Comparison of ENCODE assay signal across 1 cellular context in the genomic region with DNA sequence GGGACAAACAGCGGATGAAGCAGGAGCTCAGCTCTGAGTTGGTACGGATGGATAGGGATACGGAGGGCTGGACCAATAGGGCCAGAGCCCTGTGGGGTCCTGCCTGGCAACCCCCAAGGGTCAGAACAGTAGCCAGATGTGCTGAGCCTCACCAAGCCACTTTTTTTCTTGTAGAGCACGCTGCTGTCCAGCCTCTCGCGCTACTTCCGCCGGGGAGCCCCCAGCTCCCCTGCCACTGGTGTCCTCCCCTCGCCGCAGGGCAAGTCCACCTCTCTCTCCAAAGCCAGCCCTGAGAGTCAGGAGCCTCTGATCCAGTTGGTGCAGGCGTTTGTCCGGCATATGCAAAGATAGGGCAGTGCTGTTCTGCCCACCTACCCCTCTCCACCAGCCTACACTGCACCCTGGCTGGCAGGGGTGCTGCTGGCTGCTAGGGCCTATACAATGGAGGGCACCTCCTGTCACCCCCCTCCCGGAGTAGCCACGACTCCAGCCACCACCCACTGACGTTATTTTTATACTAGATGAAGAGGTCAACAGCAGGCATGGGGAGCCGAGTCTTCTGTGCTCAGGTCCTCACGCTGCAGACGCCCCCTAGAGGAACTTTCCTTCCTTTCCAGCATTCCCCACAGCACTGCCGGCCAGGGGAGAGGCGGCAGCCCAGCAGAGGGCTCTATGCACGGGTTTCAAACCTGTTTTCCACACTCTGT.
TF ChIP-seq lines count a peak whose summit lies in the region.

No MANE protein-coding gene starts in this region.

TF ChIP-seq in HepG2, 621 proteins besides CTCF, POLR2A, EP300 and RAD21 (continues in another document):
- no peak for TF ChIP-seq ZNF577 (CRISPR knock-in tag; IDR thresholded peaks at IDR 0.05; ENCODE audit: borderline replicate concordance, low read depth)
- no peak for TF ChIP-seq CHD2 (IDR thresholded peaks at IDR 0.05; ENCODE audit: low read depth, low read length)
- TF ChIP-seq IKZF5 (CRISPR knock-in tag; IDR thresholded peaks at IDR 0.05): no peak
- no peak for TF ChIP-seq FOXO1 (CRISPR knock-in tag; IDR thresholded peaks at IDR 0.05)
- TF ChIP-seq TERF1 (CRISPR knock-in tag; IDR thresholded peaks at IDR 0.05): no peak
- TF ChIP-seq ZNF687 (CRISPR knock-in tag; IDR thresholded peaks at IDR 0.05): peak; percentile 14; the same call in 1 of the 2 replicates
- TF ChIP-seq STAG1 (CRISPR knock-in tag; IDR thresholded peaks at IDR 0.05): peak; percentile 57
- TF ChIP-seq ZNF891 (CRISPR knock-in tag; IDR thresholded peaks at IDR 0.05): no peak
- TF ChIP-seq, protein P1, sequence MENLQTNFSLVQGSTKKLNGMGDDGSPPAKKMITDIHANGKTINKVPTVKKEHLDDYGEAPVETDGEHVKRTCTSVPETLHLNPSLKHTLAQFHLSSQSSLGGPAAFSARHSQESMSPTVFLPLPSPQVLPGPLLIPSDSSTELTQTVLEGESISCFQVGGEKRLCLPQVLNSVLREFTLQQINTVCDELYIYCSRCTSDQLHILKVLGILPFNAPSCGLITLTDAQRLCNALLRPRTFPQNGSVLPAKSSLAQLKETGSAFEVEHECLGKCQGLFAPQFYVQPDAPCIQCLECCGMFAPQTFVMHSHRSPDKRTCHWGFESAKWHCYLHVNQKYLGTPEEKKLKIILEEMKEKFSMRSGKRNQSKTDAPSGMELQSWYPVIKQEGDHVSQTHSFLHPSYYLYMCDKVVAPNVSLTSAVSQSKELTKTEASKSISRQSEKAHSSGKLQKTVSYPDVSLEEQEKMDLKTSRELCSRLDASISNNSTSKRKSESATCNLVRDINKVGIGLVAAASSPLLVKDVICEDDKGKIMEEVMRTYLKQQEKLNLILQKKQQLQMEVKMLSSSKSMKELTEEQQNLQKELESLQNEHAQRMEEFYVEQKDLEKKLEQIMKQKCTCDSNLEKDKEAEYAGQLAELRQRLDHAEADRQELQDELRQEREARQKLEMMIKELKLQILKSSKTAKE (CRISPR knock-in tag; IDR thresholded peaks at IDR 0.05; ENCODE audit: borderline replicate concordance): no peak
- TF ChIP-seq PHF21A (CRISPR knock-in tag; IDR thresholded peaks at IDR 0.05): no peak
- no peak for TF ChIP-seq FOXC1 (CRISPR knock-in tag; IDR thresholded peaks at IDR 0.05; ENCODE audit: borderline replicate concordance)
- TF ChIP-seq FOSL1 (CRISPR knock-in tag; IDR thresholded peaks at IDR 0.05; ENCODE audit: borderline replicate concordance): no peak
- no peak for TF ChIP-seq ARNT (IDR thresholded peaks at IDR 0.05)
- TF ChIP-seq MED1 (CRISPR knock-in tag; IDR thresholded peaks at IDR 0.05): 0 out of 2 replicates have a peak, but pooled peaks have one; percentile 14
- TF ChIP-seq ZKSCAN5 (CRISPR knock-in tag; IDR thresholded peaks at IDR 0.05): no peak
- TF ChIP-seq REXO4 (CRISPR knock-in tag; IDR thresholded peaks at IDR 0.05; ENCODE audit: borderline replicate concordance): no peak
- TF ChIP-seq ATF7 (IDR thresholded peaks at IDR 0.05): no peak
- TF ChIP-seq ATF7 (CRISPR knock-in tag; IDR thresholded peaks at IDR 0.05): no peak
- TF ChIP-seq KAT7 (CRISPR knock-in tag; IDR thresholded peaks at IDR 0.05; ENCODE audit: borderline replicate concordance): no peak
- TF ChIP-seq CBX2 (IDR thresholded peaks at IDR 0.05; ENCODE audit: low read depth, low read length): no peak
- TF ChIP-seq CBX2 (CRISPR knock-in tag; IDR thresholded peaks at IDR 0.05; ENCODE audit: low read depth): no peak
- TF ChIP-seq, protein P2, sequence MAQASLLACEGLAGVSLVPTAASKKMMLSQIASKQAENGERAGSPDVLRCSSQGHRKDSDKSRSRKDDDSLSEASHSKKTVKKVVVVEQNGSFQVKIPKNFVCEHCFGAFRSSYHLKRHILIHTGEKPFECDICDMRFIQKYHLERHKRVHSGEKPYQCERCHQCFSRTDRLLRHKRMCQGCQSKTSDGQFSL (CRISPR knock-in tag; IDR thresholded peaks at IDR 0.05): no peak
- TF ChIP-seq ZFP41 (CRISPR knock-in tag; IDR thresholded peaks at IDR 0.05; ENCODE audit: borderline replicate concordance): no peak
- TF ChIP-seq ZNF512B (CRISPR knock-in tag; IDR thresholded peaks at IDR 0.05; ENCODE audit: borderline replicate concordance): no peak
- TF ChIP-seq, protein P3, sequence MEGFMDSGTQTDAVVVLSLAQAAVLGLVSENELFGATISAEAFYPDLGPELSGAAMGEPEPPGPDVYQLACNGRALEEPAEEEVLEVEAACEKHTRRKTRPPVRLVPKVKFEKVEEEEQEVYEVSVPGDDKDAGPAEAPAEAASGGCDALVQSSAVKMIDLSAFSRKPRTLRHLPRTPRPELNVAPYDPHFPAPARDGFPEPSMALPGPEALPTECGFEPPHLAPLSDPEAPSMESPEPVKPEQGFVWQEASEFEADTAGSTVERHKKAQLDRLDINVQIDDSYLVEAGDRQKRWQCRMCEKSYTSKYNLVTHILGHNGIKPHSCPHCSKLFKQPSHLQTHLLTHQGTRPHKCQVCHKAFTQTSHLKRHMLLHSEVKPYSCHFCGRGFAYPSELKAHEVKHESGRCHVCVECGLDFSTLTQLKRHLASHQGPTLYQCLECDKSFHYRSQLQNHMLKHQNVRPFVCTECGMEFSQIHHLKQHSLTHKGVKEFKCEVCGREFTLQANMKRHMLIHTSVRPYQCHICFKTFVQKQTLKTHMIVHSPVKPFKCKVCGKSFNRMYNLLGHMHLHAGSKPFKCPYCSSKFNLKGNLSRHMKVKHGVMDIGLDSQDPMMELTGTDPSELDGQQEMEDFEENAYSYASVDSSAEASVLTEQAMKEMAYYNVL (CRISPR knock-in tag; IDR thresholded peaks at IDR 0.05; ENCODE audit: borderline replicate concordance): no peak
- 0 out of 2 replicates have a peak, but pooled peaks have one; percentile 45 for TF ChIP-seq AKAP8 (CRISPR knock-in tag; IDR thresholded peaks at IDR 0.05)
- no peak for TF ChIP-seq ZNF3 (CRISPR knock-in tag; IDR thresholded peaks at IDR 0.05)
- no peak for TF ChIP-seq ZNF10 (CRISPR knock-in tag; IDR thresholded peaks at IDR 0.05; ENCODE audit: borderline replicate concordance, low read depth)
- no peak for TF ChIP-seq HHEX (CRISPR knock-in tag; IDR thresholded peaks at IDR 0.05)
- no peak for TF ChIP-seq ZNF282 (IDR thresholded peaks at IDR 0.05; ENCODE audit: partially characterized antibody)
- no peak for TF ChIP-seq NFIB (CRISPR knock-in tag; IDR thresholded peaks at IDR 0.05; ENCODE audit: borderline replicate concordance)
- TF ChIP-seq ETV6 (CRISPR knock-in tag; conservative IDR thresholded peaks at IDR 0.05): no peak
- TF ChIP-seq ZNF737 (CRISPR knock-in tag; IDR thresholded peaks at IDR 0.05; ENCODE audit: borderline replicate concordance): no peak
- TF ChIP-seq ZNF205 (CRISPR knock-in tag; IDR thresholded peaks at IDR 0.05): no peak
- no peak for TF ChIP-seq ZFP91 (CRISPR knock-in tag; IDR thresholded peaks at IDR 0.05; ENCODE audit: borderline replicate concordance)
- TF ChIP-seq ZNF207 (IDR thresholded peaks at IDR 0.05; ENCODE audit: borderline replicate concordance): no peak
- TF ChIP-seq ZXDC (CRISPR knock-in tag; IDR thresholded peaks at IDR 0.05): no peak
- no peak for TF ChIP-seq ZNF879 (CRISPR knock-in tag; IDR thresholded peaks at IDR 0.05)
- no peak for TF ChIP-seq ZNF781 (CRISPR knock-in tag; IDR thresholded peaks at IDR 0.05; ENCODE audit: borderline replicate concordance, not compliant biosample characterization)
